In genomic region chr3:58991623-58992022, GRCh38 we compare ENCODE assay signal across 21 cellular contexts. TPM values are rescaled to one million over a fixed set of nuclear protein-coding genes. Genes with fewer than 3 reads are reported as not detected.
"Had no signal": no experiment of that assay in that cellular context is flagged by ENCODE, and none has a peak within 500 bp of the region (broad histone marks: within the 10 kb centered on the region; RNA-seq: fewer than 3 reads in every experiment).

No MANE protein-coding gene starts in this region.

- ATAC-seq: SK-N-SH treated with all-trans-retinoic acid at 6 μM for 48 hours had no signal

- DNase-seq: Karpas-422, KG1, MG63, NCI-H1092, NCI-H1105 treated with DMSO at 0.1 percent for 48 hours, NCI-H1417 treated with DMSO at 0.1 percent for 48 hours, NCI-H146, NCI-H1694 treated with DMSO at 0.1 percent for 48 hours, NCI-H1930, NCI-H2081, NCI-H2107, NCI-H2171, NCI-H345, NCI-H446 treated with DMSO at 0.1 percent for 48 hours, NCI-H510A treated with DMSO at 0.1 percent for 48 hours, NCI-H526, RPMI8226, SHP77 treated with DMSO at 0.1 percent for 48 hours, SJCRH30, T-helper 1 cell had no signal

RNA-seq across cellular contexts. Expression of gene CFAP20DC, which starts 58.2 kb away (rescaled TPM):
- total RNA-seq: SJCRH30 had no signal
